ENCODE assay signal across 1 cellular context in the genomic region with DNA sequence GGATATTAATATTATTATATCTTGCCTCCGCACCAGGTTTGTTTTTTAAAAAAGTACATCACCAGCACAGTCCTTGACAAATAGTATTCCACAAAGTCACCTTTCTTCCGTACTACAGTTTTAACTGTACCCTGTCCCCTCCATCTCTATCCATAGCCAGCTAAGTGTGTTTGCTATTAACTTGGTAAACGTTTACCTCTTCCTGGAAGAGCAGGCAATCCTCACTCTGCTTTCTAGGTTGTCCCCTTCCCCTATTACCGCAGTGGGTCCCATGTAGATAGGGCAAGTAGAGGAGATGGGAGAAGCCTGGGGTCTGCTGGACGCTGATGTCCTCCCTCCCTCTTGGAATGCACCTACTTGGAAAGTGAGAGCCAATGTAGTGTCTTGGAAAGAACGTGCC.
TF ChIP-seq lines count a peak whose summit lies in the region.

No MANE protein-coding gene starts in this region.

TF ChIP-seq in H1, 55 proteins besides CTCF, POLR2A, EP300 and RAD21:
- no peak for TF ChIP-seq FOSL1 (IDR thresholded peaks at IDR 0.05; ENCODE audit: insufficient read depth, low read depth, low read length)
- TF ChIP-seq SIX5 (IDR thresholded peaks at IDR 0.05; ENCODE audit: low read depth, low read length): no peak
- no peak for TF ChIP-seq SUZ12 (IDR thresholded peaks at IDR 0.05; ENCODE audit: low read length)
- TF ChIP-seq ZNF274 (IDR thresholded peaks at IDR 0.05; ENCODE audit: borderline replicate concordance, extremely low read depth, low read length): no peak
- TF ChIP-seq SIRT6 (IDR thresholded peaks at IDR 0.05; ENCODE audit: low read length): no peak
- TF ChIP-seq CBX8 (IDR thresholded peaks at IDR 0.05; ENCODE audit: borderline replicate concordance, low read depth, low read length): no peak
- TF ChIP-seq, protein P1, sequence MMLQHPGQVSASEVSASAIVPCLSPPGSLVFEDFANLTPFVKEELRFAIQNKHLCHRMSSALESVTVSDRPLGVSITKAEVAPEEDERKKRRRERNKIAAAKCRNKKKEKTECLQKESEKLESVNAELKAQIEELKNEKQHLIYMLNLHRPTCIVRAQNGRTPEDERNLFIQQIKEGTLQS (IDR thresholded peaks at IDR 0.05; ENCODE audit: insufficient read depth, low read depth, low read length): no peak
- no peak for TF ChIP-seq CTBP2 (IDR thresholded peaks at IDR 0.05; ENCODE audit: borderline replicate concordance, insufficient read depth, insufficient read length, low read length)
- no peak for TF ChIP-seq HDAC6 (IDR thresholded peaks at IDR 0.05; ENCODE audit: low read depth, low read length)
- TF ChIP-seq RFX5 (IDR thresholded peaks at IDR 0.05; ENCODE audit: borderline replicate concordance, low read depth, low read length): no peak
- no peak for TF ChIP-seq GABPA (IDR thresholded peaks at IDR 0.05; ENCODE audit: borderline replicate concordance, insufficient read depth, low read length)
- no peak for TF ChIP-seq GTF2F1 (IDR thresholded peaks at IDR 0.05; ENCODE audit: borderline replicate concordance, low read depth, low read length)
- TF ChIP-seq SIN3A (conservative IDR thresholded peaks at IDR 0.05 in 1 of 2, IDR thresholded peaks at IDR 0.05 in 1 of 2; ENCODE audit: low read depth in 1 of 2, low read length in 2 of 2): no peak
